ENCODE assay signal across 22 cellular contexts in genomic region chr14:94517248-94517640, GRCh38. TPM values are rescaled to one million over a fixed set of nuclear protein-coding genes. Genes with fewer than 3 reads are reported as not detected.
DNase-seq lines count a peak whose midpoint lies in the region; FAIRE-seq and TF ChIP-seq lines count a peak whose summit lies in the region.
"Had no signal": no experiment of that assay in that cellular context is flagged by ENCODE, and none has a peak within 500 bp of the region (broad histone marks: within the 10 kb centered on the region; RNA-seq: fewer than 3 reads in every experiment).

No MANE protein-coding gene starts in this region.

- H3K36me3 Mint-ChIP-seq in osteocyte (ENCODE audit: unreplicated experiment) (no peaks in the 10 kb centered on the region), Calu3 (ENCODE audit: insufficient read depth, unreplicated experiment) (no peaks in the 10 kb centered on the region)
- H3K36me3 Mint-ChIP-seq: CD4-positive, CD25-positive, alpha-beta regulatory T cell had no signal

- CTCF ChIA-PET in Calu3 (lab: Charles Lee) = no interaction called here

- BruUV-seq in Calu3 (replicated peaks; lab: Mats Ljungman, UMichigan) = no TSS peak

- H3K9me3 Mint-ChIP-seq in osteocyte (ENCODE audit: unreplicated experiment) (no peaks in the 10 kb centered on the region), Calu3 (ENCODE audit: low read depth, unreplicated experiment) (peaks cover 6% of the 10 kb centered on the region)

- H3K27ac Mint-ChIP-seq in osteocyte (ENCODE audit: unreplicated experiment) (no peak overlapping the region), Calu3 (ENCODE audit: unreplicated experiment) (no peak overlapping the region)
- H3K27ac Mint-ChIP-seq: CD4-positive, CD25-positive, alpha-beta regulatory T cell had no signal

- peaks cover 4% of the 10 kb centered on the region; the same call in 1 of the 2 replicates for H3K9me3 ChIP-seq in HUES48 (ENCODE audit: control insufficient read depth, insufficient read depth, low read length)
- H3K9me3 ChIP-seq: BE2C, SJCRH30 had no signal

- no peak for TF ChIP-seq CTCF in bronchial epithelial cell (IDR thresholded peaks at IDR 0.05; ENCODE audit: insufficient read depth, low read length, severe bottlenecking)
- TF ChIP-seq CTCF in osteocyte (IDR thresholded peaks at IDR 0.05) = no peak
- TF ChIP-seq CTCF in Calu3 (IDR thresholded peaks at IDR 0.05; ENCODE audit: unreplicated experiment) = no peak

- intact Hi-C loops in Calu3 (cut with micrococcal nuclease; ENCODE audit: unreplicated experiment) = no loop called here

- H3K4me1 Mint-ChIP-seq in osteocyte (ENCODE audit: unreplicated experiment) (peaks cover 2% of the 10 kb centered on the region), Calu3 (ENCODE audit: low read depth, unreplicated experiment) (no peaks in the 10 kb centered on the region)
- H3K4me1 Mint-ChIP-seq: CD4-positive, CD25-positive, alpha-beta regulatory T cell had no signal

- H3K27me3 ChIP-seq in HUES48 (ENCODE audit: control insufficient read depth, insufficient read depth, low read length) = no peaks in the 10 kb centered on the region
- no peaks in the 10 kb centered on the region for H3K27me3 ChIP-seq in bronchial epithelial cell (ENCODE audit: control insufficient read depth, insufficient read depth, low read length)

- FAIRE-seq in bronchial epithelial cell (lab: Jason Lieb, UNC) = peak; percentile 7
- FAIRE-seq: A204.1 had no signal

- no peak overlapping the region for H3K4me3 ChIP-seq in HUES48 (ENCODE audit: low read depth, low read length)
- H3K4me3 ChIP-seq in bronchial epithelial cell (ENCODE audit: low read depth, low read length) = no peak overlapping the region
- H3K4me3 ChIP-seq: SJCRH30 had no signal

- no peaks in the 10 kb centered on the region for H3K36me3 ChIP-seq in HUES48 (ENCODE audit: control insufficient read depth, insufficient read depth, low read length)
- H3K36me3 ChIP-seq in bronchial epithelial cell (ENCODE audit: control insufficient read depth, insufficient read depth, low read length) = no peaks in the 10 kb centered on the region
- H3K36me3 ChIP-seq: BE2C, SJCRH30 had no signal

- DNase-seq in bronchial epithelial cell (ENCODE audit: low read depth) = no peak
- peak; percentile 32 for DNase-seq in osteocyte (ENCODE audit: extremely low spot score, unreplicated experiment)
- DNase-seq in NCI-H2081 treated with DMSO at 0.1 percent for 48 hours (lab: John Stamatoyannopoulos, UW) = no peak
- no peak for DNase-seq in NCI-H1930 (lab: John Stamatoyannopoulos, UW)
- DNase-seq in Calu3 = no peak
- DNase-seq: BE2C; CD4-positive, CD25-positive, alpha-beta regulatory T cell; COR-L47; GDM1; GOT3; KBM-7; NCI-H1105 treated with DMSO at 0.1 percent for 48 hours; NCI-H1694; NCI-H2107; NCI-H510A treated with DMSO at 0.1 percent for 48 hours; NCI-H774; PC-3; SJCRH30 had no signal

- no peak overlapping the region for H3K9ac ChIP-seq in HUES48 (ENCODE audit: low read depth, low read length)

- peaks cover 13% of the 10 kb centered on the region for H3K4me1 ChIP-seq in HUES48 (ENCODE audit: control insufficient read depth, insufficient read depth, low read length)
- H3K4me1 ChIP-seq: BE2C, SJCRH30 had no signal

- peak overlapping the region; percentile 69 for H3K27ac ChIP-seq in HUES48 (ENCODE audit: low read depth, low read length)
- H3K27ac ChIP-seq: RWPE1, SJCRH30 had no signal

- H3K4me3 Mint-ChIP-seq in osteocyte (ENCODE audit: unreplicated experiment) (no peak overlapping the region), Calu3 (ENCODE audit: low read depth, unreplicated experiment) (no peak overlapping the region)
- H3K4me3 Mint-ChIP-seq: CD4-positive, CD25-positive, alpha-beta regulatory T cell had no signal

- peaks cover 12% of the 10 kb centered on the region for H3K27me3 Mint-ChIP-seq in osteocyte (ENCODE audit: unreplicated experiment)
- H3K27me3 Mint-ChIP-seq in Calu3 (ENCODE audit: unreplicated experiment) = peaks cover 40% of the 10 kb centered on the region
- H3K27me3 Mint-ChIP-seq: CD4-positive, CD25-positive, alpha-beta regulatory T cell had no signal

RNA-seq across cellular contexts. Expression of gene SERPINA12, which starts 8.0 kb away (rescaled TPM):
- total RNA-seq in bronchial epithelial cell (not detected in 2 replicates), osteocyte (not detected in 2 replicates), Calu3 (2022) (not detected in 2 replicates)
- total RNA-seq: CD4-positive, CD25-positive, alpha-beta regulatory T cell; Daoy; PC-3; SJCRH30 had no signal

RNA-seq across cellular contexts. Expression of gene SERPINA9, which starts 41.2 kb away (rescaled TPM):
- total RNA-seq in bronchial epithelial cell (not detected in 2 replicates), osteocyte (not detected in 2 replicates), Calu3 (2022) (not detected in 2 replicates)
- total RNA-seq: CD4-positive, CD25-positive, alpha-beta regulatory T cell; PC-3; SJCRH30 had no signal

RNA-seq across cellular contexts. Expression of gene SERPINA4, which starts 44.0 kb away (rescaled TPM):
- total RNA-seq in bronchial epithelial cell = not detected in 2 replicates
- not detected in 2 replicates for total RNA-seq in osteocyte
- 9.8 and 17.3 TPM in 2 replicates for total RNA-seq in Calu3 (2022)
- total RNA-seq: CD4-positive, CD25-positive, alpha-beta regulatory T cell; Daoy; PC-3; SJCRH30 had no signal

Comparison
In these comparisons a context has a peak if more than half of its experiments do, and no peak if none do; other contexts are left out.
1. RNA of gene SERPINA4, which starts 44.0 kb away (total RNA-seq): 9.8 to 17.3 TPM in Calu3; not detected in bronchial epithelial cell and not detected in osteocyte; every median in the first group is over 10 times any median in the second.